3 cellular contexts compared by ENCODE assay signal in genomic region chr14:21294026-21294425, GRCh38. TPM values are rescaled to one million over a fixed set of nuclear protein-coding genes. Genes with fewer than 3 reads are reported as not detected.
"Had no signal": no experiment of that assay in that cellular context is flagged by ENCODE, and none has a peak within 500 bp of the region (broad histone marks: within the 10 kb centered on the region; RNA-seq: fewer than 3 reads in every experiment).

No MANE protein-coding gene starts in this region.

RNA-seq across cellular contexts. Expression of gene RPGRIP1, which starts 14.1 kb away (rescaled TPM):
- total RNA-seq: LHCN-M2, M059J, MCF 10A had no signal
